ENCODE assay signal across 20 cellular contexts in the genomic region with DNA sequence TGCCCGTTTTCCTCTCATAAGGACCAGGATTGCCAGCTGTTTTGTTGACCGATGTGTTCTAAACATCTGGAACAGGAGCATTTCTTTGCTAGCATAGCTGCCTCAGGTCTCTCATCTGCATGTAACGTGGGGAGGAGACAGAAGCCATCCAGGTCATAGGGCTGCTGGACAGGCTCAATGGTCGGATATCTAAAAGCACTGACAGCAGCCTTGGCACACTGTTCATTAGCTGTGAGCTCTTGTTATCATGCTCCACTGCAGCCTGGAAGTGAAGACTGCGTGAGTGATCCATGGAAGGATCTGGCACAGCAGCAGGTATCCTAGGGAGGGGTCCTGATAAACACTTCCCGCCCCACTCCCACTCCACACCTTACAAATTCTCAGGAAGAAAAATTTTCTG.
DNase-seq lines count a peak whose midpoint lies in the region; ATAC-seq, FAIRE-seq and TF ChIP-seq lines count a peak whose summit lies in the region.
"Had no signal": no experiment of that assay in that cellular context is flagged by ENCODE, and none has a peak within 500 bp of the region (broad histone marks: within the 10 kb centered on the region; RNA-seq: fewer than 3 reads in every experiment).

No MANE protein-coding gene starts in this region.

- no peaks in the 10 kb centered on the region for H3K9me3 ChIP-seq in heart right ventricle
- H3K9me3 ChIP-seq in right atrium auricular region = no peaks in the 10 kb centered on the region
- no peaks in the 10 kb centered on the region for H3K9me3 ChIP-seq in vagina

- H3K27ac ChIP-seq in heart right ventricle (no peak overlapping the region), right atrium auricular region (no peak overlapping the region), vagina (no peak overlapping the region)
- H3K27ac ChIP-seq: RWPE1 had no signal

- H3K36me3 Mint-ChIP-seq in natural killer cell = no peaks in the 10 kb centered on the region

- peak; percentile 36 for FAIRE-seq in bronchial epithelial cell (lab: Jason Lieb, UNC)
- FAIRE-seq: A204.1, GM19239, H54 had no signal

- DNase-seq in heart right ventricle (peak in 1 of 2 donors; percentile 40), right atrium auricular region (ENCODE audit: low spot score) (no peak), bronchial epithelial cell (ENCODE audit: low read depth) (no peak), natural killer cell (no peak), activated T-cell treated with anti-CD3 and anti-CD28 coated beads for 4 hours (no peak), vagina (ENCODE audit: extremely low spot score in 2 of 2) (no peak), NCI-H524 treated with DMSO at 0.1 percent for 48 hours (lab: John Stamatoyannopoulos, UW) (no peak)
- DNase-seq: EL, GF-D8, Karpas-422, NCI-H1694, NCI-H2081 treated with DMSO at 0.1 percent for 48 hours, NCI-H2171 treated with DMSO at 0.1 percent for 48 hours, NCI-H446, NCI-H526 treated with DMSO at 0.1 percent for 48 hours had no signal

- no peaks in the 10 kb centered on the region for H3K36me3 ChIP-seq in heart right ventricle
- no peaks in the 10 kb centered on the region for H3K36me3 ChIP-seq in right atrium auricular region
- H3K36me3 ChIP-seq in bronchial epithelial cell (ENCODE audit: control insufficient read depth, insufficient read depth, low read length) = no peaks in the 10 kb centered on the region
- H3K36me3 ChIP-seq in vagina = no peaks in the 10 kb centered on the region

- H3K4me1 ChIP-seq in heart right ventricle (peaks cover 0 to 15% (median 3%) of the 10 kb centered on the region in 9 donors), right atrium auricular region (peaks cover 0 to 4% of the 10 kb centered on the region in 2 donors), vagina (no peaks in the 10 kb centered on the region)

- ATAC-seq in heart right ventricle = peak; percentile 57 to 96 (median 80)
- no peak for ATAC-seq in natural killer cell

- no peak for TF ChIP-seq POLR2A in vagina (IDR thresholded peaks at IDR 0.05)

- peaks cover 49 to 62% of the 10 kb centered on the region in 2 donors for H3K4me1 Mint-ChIP-seq in natural killer cell
- H3K4me1 Mint-ChIP-seq: B cell had no signal

- H3K4me3 ChIP-seq in heart right ventricle = no peak overlapping the region
- H3K4me3 ChIP-seq in right atrium auricular region = no peak overlapping the region
- H3K4me3 ChIP-seq in bronchial epithelial cell (ENCODE audit: low read depth, low read length) = no peak overlapping the region
- H3K4me3 ChIP-seq in vagina = no peak overlapping the region

- 33 to 47% methylated on average over 6 of the region's 6 CpGs for WGBS in heart right ventricle, 2 donors

- intact Hi-C loops in heart right ventricle (cut with DNase I) (no loop called here), natural killer cell (cut with micrococcal nuclease) (no loop called here), vagina (cut with DNase I) (no loop called here)

- H3K27ac Mint-ChIP-seq in natural killer cell = peak overlapping the region; percentile 61 to 95
- H3K27ac Mint-ChIP-seq: B cell had no signal

- TF ChIP-seq CTCF in heart right ventricle (IDR thresholded peaks at IDR 0.05) = no peak
- no peak for TF ChIP-seq CTCF in right atrium auricular region (IDR thresholded peaks at IDR 0.05)
- TF ChIP-seq CTCF in bronchial epithelial cell (IDR thresholded peaks at IDR 0.05; ENCODE audit: insufficient read depth, low read length, severe bottlenecking) = no peak
- no peak for TF ChIP-seq CTCF in natural killer cell (IDR thresholded peaks at IDR 0.05)
- no peak for TF ChIP-seq CTCF in vagina (IDR thresholded peaks at IDR 0.05)

- no peak overlapping the region for H3K4me3 Mint-ChIP-seq in natural killer cell
- H3K4me3 Mint-ChIP-seq: B cell had no signal

- peaks cover 0 to 62% (median 25%) of the 10 kb centered on the region in 7 donors for H3K27me3 ChIP-seq in heart right ventricle
- no peaks in the 10 kb centered on the region for H3K27me3 ChIP-seq in right atrium auricular region
- H3K27me3 ChIP-seq in bronchial epithelial cell (ENCODE audit: control insufficient read depth, insufficient read depth, low read length) = no peaks in the 10 kb centered on the region
- no peaks in the 10 kb centered on the region for H3K27me3 ChIP-seq in vagina

- no peaks in the 10 kb centered on the region for H3K9me3 Mint-ChIP-seq in natural killer cell

- no peaks in the 10 kb centered on the region for H3K27me3 Mint-ChIP-seq in natural killer cell (ENCODE audit: low read depth in 2 of 2)
- H3K27me3 Mint-ChIP-seq: B cell had no signal

Comparison
In these comparisons a context has a peak if more than half of its experiments do, and no peak if none do; other contexts are left out.
1. ATAC-seq: peak in heart right ventricle (8 of 8); none in natural killer cell (0 of 3).